In the genomic region with DNA sequence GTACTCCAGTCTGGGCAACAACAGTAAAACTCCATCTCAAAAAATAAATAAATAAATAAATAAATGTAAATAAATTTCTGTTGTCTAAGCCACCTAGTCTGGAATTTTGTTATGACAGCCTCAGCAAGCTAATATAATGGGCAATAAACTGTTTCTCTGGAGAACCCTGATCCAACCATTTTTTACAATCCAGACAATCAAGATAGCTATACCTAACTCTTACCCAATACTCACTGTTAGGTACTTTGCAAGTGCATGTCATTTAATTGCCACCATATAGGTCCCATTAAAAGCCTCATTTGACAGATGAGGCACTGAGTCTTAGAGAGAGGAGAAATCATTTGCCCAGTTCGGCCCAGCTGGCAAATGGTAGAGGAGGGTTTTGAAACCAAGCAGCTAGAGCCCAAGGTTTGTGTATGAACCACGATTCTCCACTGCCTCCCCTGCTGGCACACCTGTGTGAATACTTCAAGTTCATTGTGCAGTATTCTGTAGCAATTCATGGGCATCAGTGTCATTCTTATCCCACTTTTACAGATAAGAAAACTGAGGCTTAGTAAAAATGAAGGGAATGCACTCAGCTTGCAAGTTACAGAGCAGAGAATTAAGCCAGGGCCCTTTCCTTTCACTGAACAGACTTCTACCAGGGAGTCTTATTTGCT, we compare ENCODE assay signal across 1 cellular context.
TF ChIP-seq lines count a peak whose summit lies in the region.

No MANE protein-coding gene starts in this region.

TF ChIP-seq in HCT116, 20 proteins besides CTCF, POLR2A, EP300 and RAD21 (continued from another document):
- TF ChIP-seq, protein P1, sequence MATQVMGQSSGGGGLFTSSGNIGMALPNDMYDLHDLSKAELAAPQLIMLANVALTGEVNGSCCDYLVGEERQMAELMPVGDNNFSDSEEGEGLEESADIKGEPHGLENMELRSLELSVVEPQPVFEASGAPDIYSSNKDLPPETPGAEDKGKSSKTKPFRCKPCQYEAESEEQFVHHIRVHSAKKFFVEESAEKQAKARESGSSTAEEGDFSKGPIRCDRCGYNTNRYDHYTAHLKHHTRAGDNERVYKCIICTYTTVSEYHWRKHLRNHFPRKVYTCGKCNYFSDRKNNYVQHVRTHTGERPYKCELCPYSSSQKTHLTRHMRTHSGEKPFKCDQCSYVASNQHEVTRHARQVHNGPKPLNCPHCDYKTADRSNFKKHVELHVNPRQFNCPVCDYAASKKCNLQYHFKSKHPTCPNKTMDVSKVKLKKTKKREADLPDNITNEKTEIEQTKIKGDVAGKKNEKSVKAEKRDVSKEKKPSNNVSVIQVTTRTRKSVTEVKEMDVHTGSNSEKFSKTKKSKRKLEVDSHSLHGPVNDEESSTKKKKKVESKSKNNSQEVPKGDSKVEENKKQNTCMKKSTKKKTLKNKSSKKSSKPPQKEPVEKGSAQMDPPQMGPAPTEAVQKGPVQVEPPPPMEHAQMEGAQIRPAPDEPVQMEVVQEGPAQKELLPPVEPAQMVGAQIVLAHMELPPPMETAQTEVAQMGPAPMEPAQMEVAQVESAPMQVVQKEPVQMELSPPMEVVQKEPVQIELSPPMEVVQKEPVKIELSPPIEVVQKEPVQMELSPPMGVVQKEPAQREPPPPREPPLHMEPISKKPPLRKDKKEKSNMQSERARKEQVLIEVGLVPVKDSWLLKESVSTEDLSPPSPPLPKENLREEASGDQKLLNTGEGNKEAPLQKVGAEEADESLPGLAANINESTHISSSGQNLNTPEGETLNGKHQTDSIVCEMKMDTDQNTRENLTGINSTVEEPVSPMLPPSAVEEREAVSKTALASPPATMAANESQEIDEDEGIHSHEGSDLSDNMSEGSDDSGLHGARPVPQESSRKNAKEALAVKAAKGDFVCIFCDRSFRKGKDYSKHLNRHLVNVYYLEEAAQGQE (IDR thresholded peaks at IDR 0.05; ENCODE audit: low read depth), result no peak
- no peak for TF ChIP-seq CBX3 (IDR thresholded peaks at IDR 0.05; ENCODE audit: low read depth)
- TF ChIP-seq CEBPB (IDR thresholded peaks at IDR 0.05; ENCODE audit: low read depth), result no peak
- TF ChIP-seq, protein P2, sequence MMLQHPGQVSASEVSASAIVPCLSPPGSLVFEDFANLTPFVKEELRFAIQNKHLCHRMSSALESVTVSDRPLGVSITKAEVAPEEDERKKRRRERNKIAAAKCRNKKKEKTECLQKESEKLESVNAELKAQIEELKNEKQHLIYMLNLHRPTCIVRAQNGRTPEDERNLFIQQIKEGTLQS (IDR thresholded peaks at IDR 0.05), result no peak
- no peak for TF ChIP-seq JUND (IDR thresholded peaks at IDR 0.05)
